ENCODE assay signal across 1 cellular context in genomic region chr12:64099430-64099829, GRCh38.
TF ChIP-seq lines count a peak whose summit lies in the region.

No MANE protein-coding gene starts in this region.

TF ChIP-seq in IMR-90, 13 proteins besides CTCF, POLR2A, EP300 and RAD21:
- peak; percentile 31; the same call in 1 of the 2 replicates for TF ChIP-seq MAFK (IDR thresholded peaks at IDR 0.05; ENCODE audit: low read depth, low read length)
- TF ChIP-seq FOS (IDR thresholded peaks at IDR 0.05; ENCODE audit: low read depth, low read length) = peak; percentile 62; the same call in 1 of the 2 replicates
- no peak; the same call in 1 of the 2 replicates for TF ChIP-seq NFE2L2 (IDR thresholded peaks at IDR 0.05; ENCODE audit: low read depth, low read length)
- no peak for TF ChIP-seq SMC3 (IDR thresholded peaks at IDR 0.05; ENCODE audit: low read depth, low read length)
- no peak for TF ChIP-seq CHD1 (IDR thresholded peaks at IDR 0.05; ENCODE audit: low read depth, low read length)
- TF ChIP-seq MAZ (IDR thresholded peaks at IDR 0.05; ENCODE audit: borderline replicate concordance, low read depth, low read length) = 0 out of 2 replicates have a peak, but pooled peaks have one; percentile 12
- no peak for TF ChIP-seq USF2 (IDR thresholded peaks at IDR 0.05; ENCODE audit: low read depth, low read length)
- peak; percentile 44; the same call in 1 of the 2 replicates for TF ChIP-seq BHLHE40 (IDR thresholded peaks at IDR 0.05; ENCODE audit: low read depth, low read length)
- peak; percentile 46; the same call in 1 of the 2 replicates for TF ChIP-seq MXI1 (IDR thresholded peaks at IDR 0.05; ENCODE audit: borderline replicate concordance, low read depth, low read length)
